Comparison of ENCODE assay signal across 11 cellular contexts in genomic region chr1:16164821-16165364, GRCh38. TPM values are rescaled to one million over a fixed set of nuclear protein-coding genes. Genes with fewer than 3 reads are reported as not detected.
A peak's percentile ranks its signal among the peaks of the same experiment; 100 is the strongest.
DNase-seq lines count a peak whose midpoint lies in the region; ATAC-seq and TF ChIP-seq lines count a peak whose summit lies in the region.
"Had no signal": no experiment of that assay in that cellular context is flagged by ENCODE, and none has a peak within 500 bp of the region (broad histone marks: within the 10 kb centered on the region; RNA-seq: fewer than 3 reads in every experiment).

No MANE protein-coding gene starts in this region.

- peaks cover 50% of the 10 kb centered on the region for H3K4me1 ChIP-seq in CD4-positive, alpha-beta memory T cell (ENCODE audit: insufficient read depth, low read length)
- peaks cover 53% of the 10 kb centered on the region for H3K4me1 ChIP-seq in mucosa of stomach (ENCODE audit: control insufficient read depth, insufficient read depth, low read length)
- H3K4me1 ChIP-seq in upper lobe of left lung: peaks cover 11 to 20% (median 14%) of the 10 kb centered on the region in 4 donors

- H3K4me1 Mint-ChIP-seq in CD4-positive, alpha-beta memory T cell: peaks cover 43 to 83% (median 61%) of the 10 kb centered on the region in 4 donors
- H3K4me1 Mint-ChIP-seq in central memory CD8-positive, alpha-beta T cell: peaks cover 56% of the 10 kb centered on the region

- no peak overlapping the region for H3K27ac ChIP-seq in CD4-positive, alpha-beta memory T cell (ENCODE audit: low read depth, low read length)
- H3K27ac ChIP-seq in upper lobe of left lung: no peak overlapping the region

- H3K36me3 Mint-ChIP-seq in CD4-positive, alpha-beta memory T cell: no peaks in the 10 kb centered on the region
- H3K36me3 Mint-ChIP-seq in central memory CD8-positive, alpha-beta T cell (ENCODE audit: insufficient read depth): peaks cover 7% of the 10 kb centered on the region
- H3K36me3 Mint-ChIP-seq: IgD-negative memory B cell, immature natural killer cell had no signal

- TF ChIP-seq POLR2A in upper lobe of left lung (IDR thresholded peaks at IDR 0.05): no peak

- TF ChIP-seq CTCF in upper lobe of left lung (IDR thresholded peaks at IDR 0.05): no peak

- no peak overlapping the region for H3K4me3 ChIP-seq in CD4-positive, alpha-beta memory T cell (ENCODE audit: low read length in 2 of 2)
- no peak overlapping the region for H3K4me3 ChIP-seq in mucosa of stomach (ENCODE audit: low read length)
- no peak overlapping the region for H3K4me3 ChIP-seq in upper lobe of left lung

- no peaks in the 10 kb centered on the region for H3K9me3 ChIP-seq in CD4-positive, alpha-beta memory T cell (ENCODE audit: control insufficient read depth in 1 of 2, low read length in 2 of 2)
- H3K9me3 ChIP-seq in mucosa of stomach (ENCODE audit: control insufficient read depth, low read length) (no peaks in the 10 kb centered on the region), upper lobe of left lung (no peaks in the 10 kb centered on the region)

- no peaks in the 10 kb centered on the region for H3K27me3 ChIP-seq in CD4-positive, alpha-beta memory T cell (ENCODE audit: insufficient read depth, low read length)
- H3K27me3 ChIP-seq in mucosa of stomach (ENCODE audit: control insufficient read depth, insufficient read depth, low read length) (no peaks in the 10 kb centered on the region), upper lobe of left lung (peaks cover 0 to 5% (median 0%) of the 10 kb centered on the region in 4 donors)

- H3K9me3 Mint-ChIP-seq in CD4-positive, alpha-beta memory T cell: no peaks in the 10 kb centered on the region
- H3K9me3 Mint-ChIP-seq in central memory CD8-positive, alpha-beta T cell: no peaks in the 10 kb centered on the region
- H3K9me3 Mint-ChIP-seq: activated T-cell treated with anti-CD3 and anti-CD28 coated beads, Interleukin-2, amount 50 U/mL, for 4 hours; IgD-negative memory B cell; immature natural killer cell had no signal

- peak overlapping the region in 1 of 8 donors; percentile 59 for H3K4me3 Mint-ChIP-seq in CD4-positive, alpha-beta memory T cell
- peak overlapping the region; percentile 23 for H3K4me3 Mint-ChIP-seq in central memory CD8-positive, alpha-beta T cell
- H3K4me3 Mint-ChIP-seq: immature natural killer cell had no signal

- CTCF ChIA-PET in CD4-positive, alpha-beta memory T cell (lab: Charles Lee; ENCODE audit: partially characterized antibody): interaction anchor here (0.8 to 1.8 kb wide), 3 partner anchors 24 to 90 kb away, joined by 3 to 5 read pairs (median 3); no protein-coding TSS in a partner anchor

- no peaks in the 10 kb centered on the region for H3K36me3 ChIP-seq in CD4-positive, alpha-beta memory T cell (ENCODE audit: insufficient read depth, low read length)
- H3K36me3 ChIP-seq in mucosa of stomach (ENCODE audit: control insufficient read depth, insufficient read depth, low read length) (no peaks in the 10 kb centered on the region), upper lobe of left lung (no peaks in the 10 kb centered on the region)

- H3K27me3 Mint-ChIP-seq in CD4-positive, alpha-beta memory T cell: no peaks in the 10 kb centered on the region
- no peaks in the 10 kb centered on the region for H3K27me3 Mint-ChIP-seq in central memory CD8-positive, alpha-beta T cell
- H3K27me3 Mint-ChIP-seq: IgD-negative memory B cell had no signal

- no peak for TF ChIP-seq EP300 in upper lobe of left lung (IDR thresholded peaks at IDR 0.05)

- DNase-seq in CD4-positive, alpha-beta memory T cell: no peak
- peak; percentile 19 for DNase-seq in NCI-H1092 (lab: John Stamatoyannopoulos, UW)
- DNase-seq in central memory CD8-positive, alpha-beta T cell (ENCODE audit: low spot score in 2 of 2): no peak
- DNase-seq in upper lobe of left lung: no peak
- DNase-seq: activated T-cell treated with anti-CD3 and anti-CD28 coated beads, Interleukin-2, amount 50 U/mL, for 4 hours; immature natural killer cell; NCI-H2107 had no signal

- WGBS in upper lobe of left lung, 2 donors: 61 to 66% methylated on average over 11 to 12 of the region's 12 CpGs

- H3K9ac ChIP-seq in mucosa of stomach (ENCODE audit: low read length): peak overlapping the region; percentile 40

- POLR2A ChIA-PET in CD4-positive, alpha-beta memory T cell (lab: Charles Lee; ENCODE audit: partially characterized antibody): interaction anchor here (1.3 kb wide), 1 partner anchor 10 kb away, joined by 3 read pairs; no protein-coding TSS in a partner anchor

- intact Hi-C loops in CD4-positive, alpha-beta memory T cell (cut with micrococcal nuclease): no loop called here

- H3K27ac Mint-ChIP-seq in CD4-positive, alpha-beta memory T cell: peak overlapping the region in 5 of 7 donors; percentile 36 to 82 (median 56)
- peak overlapping the region; percentile 69 for H3K27ac Mint-ChIP-seq in central memory CD8-positive, alpha-beta T cell (ENCODE audit: low read depth)

- no peak for ATAC-seq in central memory CD8-positive, alpha-beta T cell (replicated peaks; ENCODE audit: extremely low read depth, poor library complexity, severe bottlenecking)
- ATAC-seq in upper lobe of left lung (ENCODE audit: low FRiP score in 2 of 2): no peak
- ATAC-seq in GM18517 (IDR thresholded peaks at IDR 0.05; ENCODE audit: unreplicated experiment): no peak
- ATAC-seq in GM21528 (IDR thresholded peaks at IDR 0.05; ENCODE audit: low FRiP score, unreplicated experiment): no peak

RNA-seq across cellular contexts. Expression of gene EPHA2, which starts 9.0 kb away (rescaled TPM):
- not detected for total RNA-seq in CD4-positive, alpha-beta memory T cell
- not detected for polyA plus RNA-seq in CD4-positive, alpha-beta memory T cell
- 10 to 100 TPM; 21.0 to 66.3 (median 38.7) TPM for total RNA-seq in upper lobe of left lung
- polyA plus RNA-seq: IgD-negative memory B cell, immature natural killer cell had no signal

RNA-seq across cellular contexts. Expression of gene ARHGEF19, which starts 47.6 kb away (rescaled TPM):
- 10 to 100 TPM; 13.1 to 16.7 TPM for total RNA-seq in CD4-positive, alpha-beta memory T cell
- polyA plus RNA-seq in CD4-positive, alpha-beta memory T cell: 10 to 100 TPM in 1 of 2 donors, 1 to 10 TPM in 1; 7.6 to 11.2 TPM
- 10 to 100 TPM in 4 of 6 donors, 1 to 10 TPM in 2; 3.5 to 70.2 (median 12.6) TPM for total RNA-seq in upper lobe of left lung

Comparison
In these comparisons a context has a peak if more than half of its experiments do, and no peak if none do; other contexts are left out.
1. RNA of gene EPHA2, which starts 9.0 kb away (total RNA-seq): 21.0 to 66.3 TPM in upper lobe of left lung; not detected in CD4-positive, alpha-beta memory T cell; every median in the first group is over 10 times any median in the second.